1 cellular context compared by ENCODE assay signal in the genomic region with DNA sequence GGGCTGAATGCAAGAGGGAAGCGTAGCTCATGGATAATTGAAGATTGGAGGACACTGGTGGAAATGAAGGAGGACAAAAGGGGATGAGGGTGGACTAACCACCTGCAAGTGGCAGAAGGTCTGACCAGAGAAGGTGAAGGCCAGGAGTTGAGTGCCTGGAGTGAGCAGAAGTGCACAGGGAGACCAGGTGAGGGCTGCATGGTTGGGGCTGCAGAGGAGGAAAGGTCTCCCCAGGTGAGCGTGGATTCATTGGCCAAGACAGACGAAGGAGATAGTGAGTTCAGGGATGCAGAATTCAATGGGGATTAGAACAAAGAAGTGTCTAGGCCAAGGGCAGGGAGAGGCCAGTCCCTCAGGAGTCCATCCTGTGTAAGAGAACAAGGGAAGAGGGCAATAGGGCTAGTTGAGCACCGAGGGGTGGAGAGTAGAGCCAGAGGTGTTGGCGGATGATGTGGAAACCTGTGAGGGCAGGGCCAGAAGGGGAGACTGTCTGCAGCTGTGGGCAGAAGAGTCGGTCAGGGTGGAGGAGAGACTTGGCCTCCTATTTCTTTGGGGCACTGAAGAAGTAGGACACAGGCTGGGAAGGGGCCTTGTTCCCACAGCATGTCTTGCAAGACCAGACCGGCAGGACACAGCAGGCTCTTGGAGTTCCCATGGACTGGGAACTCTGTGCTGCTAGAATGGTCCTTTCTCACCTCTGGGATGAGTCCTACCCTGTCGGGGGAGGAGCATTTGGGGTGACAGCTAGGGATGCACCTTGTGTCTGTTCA.
TF ChIP-seq lines count a peak whose summit lies in the region.

No MANE protein-coding gene starts in this region.

TF ChIP-seq in HepG2, 621 proteins besides CTCF, POLR2A, EP300 and RAD21:
- no peak for TF ChIP-seq MAFG (CRISPR knock-in tag; IDR thresholded peaks at IDR 0.05)
- TF ChIP-seq, protein P1, sequence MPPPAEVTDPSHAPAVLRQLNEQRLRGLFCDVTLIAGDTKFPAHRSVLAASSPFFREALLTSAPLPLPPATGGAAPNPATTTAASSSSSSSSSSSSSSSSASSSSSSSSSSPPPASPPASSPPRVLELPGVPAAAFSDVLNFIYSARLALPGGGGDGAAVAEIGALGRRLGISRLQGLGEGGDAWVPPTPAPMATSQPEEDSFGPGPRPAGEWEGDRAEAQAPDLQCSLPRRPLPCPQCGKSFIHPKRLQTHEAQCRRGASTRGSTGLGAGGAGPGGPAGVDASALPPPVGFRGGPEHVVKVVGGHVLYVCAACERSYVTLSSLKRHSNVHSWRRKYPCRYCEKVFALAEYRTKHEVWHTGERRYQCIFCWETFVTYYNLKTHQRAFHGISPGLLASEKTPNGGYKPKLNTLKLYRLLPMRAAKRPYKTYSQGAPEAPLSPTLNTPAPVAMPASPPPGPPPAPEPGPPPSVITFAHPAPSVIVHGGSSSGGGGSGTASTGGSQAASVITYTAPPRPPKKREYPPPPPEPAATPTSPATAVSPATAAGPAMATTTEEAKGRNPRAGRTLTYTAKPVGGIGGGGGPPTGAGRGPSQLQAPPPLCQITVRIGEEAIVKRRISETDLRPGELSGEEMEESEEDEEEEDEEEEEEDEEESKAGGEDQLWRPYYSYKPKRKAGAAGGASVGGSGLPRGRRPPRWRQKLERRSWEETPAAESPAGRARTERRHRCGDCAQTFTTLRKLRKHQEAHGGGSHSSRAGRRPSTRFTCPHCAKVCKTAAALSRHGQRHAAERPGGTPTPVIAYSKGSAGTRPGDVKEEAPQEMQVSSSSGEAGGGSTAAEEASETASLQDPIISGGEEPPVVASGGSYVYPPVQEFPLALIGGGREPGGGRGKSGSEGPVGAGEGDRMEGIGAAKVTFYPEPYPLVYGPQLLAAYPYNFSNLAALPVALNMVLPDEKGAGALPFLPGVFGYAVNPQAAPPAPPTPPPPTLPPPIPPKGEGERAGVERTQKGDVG (CRISPR knock-in tag; IDR thresholded peaks at IDR 0.05; ENCODE audit: borderline replicate concordance): no peak
- no peak for TF ChIP-seq ZNF644 (CRISPR knock-in tag; IDR thresholded peaks at IDR 0.05; ENCODE audit: low read depth)
- TF ChIP-seq ZFX (CRISPR knock-in tag; IDR thresholded peaks at IDR 0.05; ENCODE audit: low read depth): no peak
- TF ChIP-seq, protein P2, sequence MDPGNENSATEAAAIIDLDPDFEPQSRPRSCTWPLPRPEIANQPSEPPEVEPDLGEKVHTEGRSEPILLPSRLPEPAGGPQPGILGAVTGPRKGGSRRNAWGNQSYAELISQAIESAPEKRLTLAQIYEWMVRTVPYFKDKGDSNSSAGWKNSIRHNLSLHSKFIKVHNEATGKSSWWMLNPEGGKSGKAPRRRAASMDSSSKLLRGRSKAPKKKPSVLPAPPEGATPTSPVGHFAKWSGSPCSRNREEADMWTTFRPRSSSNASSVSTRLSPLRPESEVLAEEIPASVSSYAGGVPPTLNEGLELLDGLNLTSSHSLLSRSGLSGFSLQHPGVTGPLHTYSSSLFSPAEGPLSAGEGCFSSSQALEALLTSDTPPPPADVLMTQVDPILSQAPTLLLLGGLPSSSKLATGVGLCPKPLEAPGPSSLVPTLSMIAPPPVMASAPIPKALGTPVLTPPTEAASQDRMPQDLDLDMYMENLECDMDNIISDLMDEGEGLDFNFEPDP (CRISPR knock-in tag; conservative IDR thresholded peaks at IDR 0.05): no peak
- no peak for TF ChIP-seq ZFP62 (CRISPR knock-in tag; IDR thresholded peaks at IDR 0.05)
- TF ChIP-seq STAT5B (CRISPR knock-in tag; IDR thresholded peaks at IDR 0.05): no peak
- TF ChIP-seq HDAC6 (IDR thresholded peaks at IDR 0.05; ENCODE audit: low read depth, low read length): no peak
- no peak for TF ChIP-seq SRSF9 (IDR thresholded peaks at IDR 0.05; ENCODE audit: borderline replicate concordance, insufficient read depth, low read depth, low read length, poor library complexity, severe bottlenecking)
- TF ChIP-seq, protein P3, sequence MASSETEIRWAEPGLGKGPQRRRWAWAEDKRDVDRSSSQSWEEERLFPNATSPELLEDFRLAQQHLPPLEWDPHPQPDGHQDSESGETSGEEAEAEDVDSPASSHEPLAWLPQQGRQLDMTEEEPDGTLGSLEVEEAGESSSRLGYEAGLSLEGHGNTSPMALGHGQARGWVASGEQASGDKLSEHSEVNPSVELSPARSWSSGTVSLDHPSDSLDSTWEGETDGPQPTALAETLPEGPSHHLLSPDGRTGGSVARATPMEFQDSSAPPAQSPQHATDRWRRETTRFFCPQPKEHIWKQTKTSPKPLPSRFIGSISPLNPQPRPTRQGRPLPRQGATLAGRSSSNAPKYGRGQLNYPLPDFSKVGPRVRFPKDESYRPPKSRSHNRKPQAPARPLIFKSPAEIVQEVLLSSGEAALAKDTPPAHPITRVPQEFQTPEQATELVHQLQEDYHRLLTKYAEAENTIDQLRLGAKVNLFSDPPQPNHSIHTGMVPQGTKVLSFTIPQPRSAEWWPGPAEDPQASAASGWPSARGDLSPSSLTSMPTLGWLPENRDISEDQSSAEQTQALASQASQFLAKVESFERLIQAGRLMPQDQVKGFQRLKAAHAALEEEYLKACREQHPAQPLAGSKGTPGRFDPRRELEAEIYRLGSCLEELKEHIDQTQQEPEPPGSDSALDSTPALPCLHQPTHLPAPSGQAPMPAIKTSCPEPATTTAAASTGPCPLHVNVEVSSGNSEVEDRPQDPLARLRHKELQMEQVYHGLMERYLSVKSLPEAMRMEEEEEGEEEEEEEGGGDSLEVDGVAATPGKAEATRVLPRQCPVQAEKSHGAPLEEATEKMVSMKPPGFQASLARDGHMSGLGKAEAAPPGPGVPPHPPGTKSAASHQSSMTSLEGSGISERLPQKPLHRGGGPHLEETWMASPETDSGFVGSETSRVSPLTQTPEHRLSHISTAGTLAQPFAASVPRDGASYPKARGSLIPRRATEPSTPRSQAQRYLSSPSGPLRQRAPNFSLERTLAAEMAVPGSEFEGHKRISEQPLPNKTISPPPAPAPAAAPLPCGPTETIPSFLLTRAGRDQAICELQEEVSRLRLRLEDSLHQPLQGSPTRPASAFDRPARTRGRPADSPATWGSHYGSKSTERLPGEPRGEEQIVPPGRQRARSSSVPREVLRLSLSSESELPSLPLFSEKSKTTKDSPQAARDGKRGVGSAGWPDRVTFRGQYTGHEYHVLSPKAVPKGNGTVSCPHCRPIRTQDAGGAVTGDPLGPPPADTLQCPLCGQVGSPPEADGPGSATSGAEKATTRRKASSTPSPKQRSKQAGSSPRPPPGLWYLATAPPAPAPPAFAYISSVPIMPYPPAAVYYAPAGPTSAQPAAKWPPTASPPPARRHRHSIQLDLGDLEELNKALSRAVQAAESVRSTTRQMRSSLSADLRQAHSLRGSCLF (CRISPR knock-in tag; IDR thresholded peaks at IDR 0.05; ENCODE audit: borderline replicate concordance): no peak
- no peak for TF ChIP-seq HOXD1 (CRISPR knock-in tag; IDR thresholded peaks at IDR 0.05)
- no peak for TF ChIP-seq ZNF678 (CRISPR knock-in tag; IDR thresholded peaks at IDR 0.05)
